ENCODE assay signal across 1 cellular context in the genomic region with DNA sequence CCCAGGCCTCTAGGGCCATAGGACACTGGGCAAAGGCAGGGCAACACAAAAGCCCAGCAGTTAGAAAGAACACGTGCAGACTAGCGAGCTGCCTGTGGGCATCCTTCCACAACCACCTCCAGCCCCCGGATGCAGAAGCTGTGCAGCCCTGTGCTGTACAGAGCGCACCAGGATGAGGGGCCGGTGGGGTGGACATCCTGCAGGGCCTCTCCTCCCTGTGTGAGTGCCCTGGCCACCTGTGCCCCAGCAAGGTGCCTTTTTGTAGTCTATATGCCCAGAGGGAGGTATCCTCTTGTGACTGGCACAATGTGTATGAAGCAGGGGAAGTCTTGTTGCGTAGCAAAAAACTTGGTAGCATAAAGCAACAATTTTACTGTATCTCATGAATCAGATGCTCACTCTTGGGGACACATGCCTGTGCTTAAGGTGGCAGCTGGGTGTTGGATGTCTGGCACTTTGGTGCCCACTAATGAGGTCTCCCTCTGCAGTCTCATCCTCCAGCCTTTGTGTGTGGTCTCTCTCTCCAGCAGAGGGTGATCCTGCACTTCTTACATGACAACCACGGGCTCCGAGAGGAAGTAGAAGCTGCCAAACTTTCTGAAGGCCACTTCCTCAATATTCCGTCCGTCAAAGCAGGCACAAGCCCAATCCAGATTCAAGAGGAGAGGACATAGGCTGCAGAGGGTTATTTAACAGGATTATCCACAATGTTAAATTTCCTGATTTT.
TF ChIP-seq lines count a peak whose summit lies in the region.

No MANE protein-coding gene starts in this region.

TF ChIP-seq in WTC11, 78 proteins besides CTCF, POLR2A, EP300 and RAD21 (continued from another document):
- TF ChIP-seq SP1 (CRISPR knock-in tag; conservative IDR thresholded peaks at IDR 0.05) = no peak
- TF ChIP-seq ZNF281 (CRISPR knock-in tag; IDR thresholded peaks at IDR 0.05) = no peak
- TF ChIP-seq ZNF138 (CRISPR knock-in tag; conservative IDR thresholded peaks at IDR 0.05) = no peak
- TF ChIP-seq ETV6 (CRISPR knock-in tag; IDR thresholded peaks at IDR 0.05) = no peak
- TF ChIP-seq ELF4 (CRISPR knock-in tag; IDR thresholded peaks at IDR 0.05; ENCODE audit: low read depth) = no peak
- no peak for TF ChIP-seq JUN (CRISPR knock-in tag; IDR thresholded peaks at IDR 0.05)
- TF ChIP-seq RORB (CRISPR knock-in tag; IDR thresholded peaks at IDR 0.05) = no peak
- TF ChIP-seq, protein P1, sequence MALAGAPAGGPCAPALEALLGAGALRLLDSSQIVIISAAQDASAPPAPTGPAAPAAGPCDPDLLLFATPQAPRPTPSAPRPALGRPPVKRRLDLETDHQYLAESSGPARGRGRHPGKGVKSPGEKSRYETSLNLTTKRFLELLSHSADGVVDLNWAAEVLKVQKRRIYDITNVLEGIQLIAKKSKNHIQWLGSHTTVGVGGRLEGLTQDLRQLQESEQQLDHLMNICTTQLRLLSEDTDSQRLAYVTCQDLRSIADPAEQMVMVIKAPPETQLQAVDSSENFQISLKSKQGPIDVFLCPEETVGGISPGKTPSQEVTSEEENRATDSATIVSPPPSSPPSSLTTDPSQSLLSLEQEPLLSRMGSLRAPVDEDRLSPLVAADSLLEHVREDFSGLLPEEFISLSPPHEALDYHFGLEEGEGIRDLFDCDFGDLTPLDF (CRISPR knock-in tag; IDR thresholded peaks at IDR 0.05) = no peak
- TF ChIP-seq, protein P2, sequence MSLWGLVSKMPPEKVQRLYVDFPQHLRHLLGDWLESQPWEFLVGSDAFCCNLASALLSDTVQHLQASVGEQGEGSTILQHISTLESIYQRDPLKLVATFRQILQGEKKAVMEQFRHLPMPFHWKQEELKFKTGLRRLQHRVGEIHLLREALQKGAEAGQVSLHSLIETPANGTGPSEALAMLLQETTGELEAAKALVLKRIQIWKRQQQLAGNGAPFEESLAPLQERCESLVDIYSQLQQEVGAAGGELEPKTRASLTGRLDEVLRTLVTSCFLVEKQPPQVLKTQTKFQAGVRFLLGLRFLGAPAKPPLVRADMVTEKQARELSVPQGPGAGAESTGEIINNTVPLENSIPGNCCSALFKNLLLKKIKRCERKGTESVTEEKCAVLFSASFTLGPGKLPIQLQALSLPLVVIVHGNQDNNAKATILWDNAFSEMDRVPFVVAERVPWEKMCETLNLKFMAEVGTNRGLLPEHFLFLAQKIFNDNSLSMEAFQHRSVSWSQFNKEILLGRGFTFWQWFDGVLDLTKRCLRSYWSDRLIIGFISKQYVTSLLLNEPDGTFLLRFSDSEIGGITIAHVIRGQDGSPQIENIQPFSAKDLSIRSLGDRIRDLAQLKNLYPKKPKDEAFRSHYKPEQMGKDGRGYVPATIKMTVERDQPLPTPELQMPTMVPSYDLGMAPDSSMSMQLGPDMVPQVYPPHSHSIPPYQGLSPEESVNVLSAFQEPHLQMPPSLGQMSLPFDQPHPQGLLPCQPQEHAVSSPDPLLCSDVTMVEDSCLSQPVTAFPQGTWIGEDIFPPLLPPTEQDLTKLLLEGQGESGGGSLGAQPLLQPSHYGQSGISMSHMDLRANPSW (CRISPR knock-in tag; conservative IDR thresholded peaks at IDR 0.05; ENCODE audit: low read depth) = no peak
- TF ChIP-seq RELA (CRISPR knock-in tag; IDR thresholded peaks at IDR 0.05; ENCODE audit: borderline replicate concordance) = no peak
- TF ChIP-seq MLX (CRISPR knock-in tag; IDR thresholded peaks at IDR 0.05) = no peak
- no peak for TF ChIP-seq ESRRA (CRISPR knock-in tag; IDR thresholded peaks at IDR 0.05; ENCODE audit: borderline replicate concordance)
- TF ChIP-seq, protein P3, sequence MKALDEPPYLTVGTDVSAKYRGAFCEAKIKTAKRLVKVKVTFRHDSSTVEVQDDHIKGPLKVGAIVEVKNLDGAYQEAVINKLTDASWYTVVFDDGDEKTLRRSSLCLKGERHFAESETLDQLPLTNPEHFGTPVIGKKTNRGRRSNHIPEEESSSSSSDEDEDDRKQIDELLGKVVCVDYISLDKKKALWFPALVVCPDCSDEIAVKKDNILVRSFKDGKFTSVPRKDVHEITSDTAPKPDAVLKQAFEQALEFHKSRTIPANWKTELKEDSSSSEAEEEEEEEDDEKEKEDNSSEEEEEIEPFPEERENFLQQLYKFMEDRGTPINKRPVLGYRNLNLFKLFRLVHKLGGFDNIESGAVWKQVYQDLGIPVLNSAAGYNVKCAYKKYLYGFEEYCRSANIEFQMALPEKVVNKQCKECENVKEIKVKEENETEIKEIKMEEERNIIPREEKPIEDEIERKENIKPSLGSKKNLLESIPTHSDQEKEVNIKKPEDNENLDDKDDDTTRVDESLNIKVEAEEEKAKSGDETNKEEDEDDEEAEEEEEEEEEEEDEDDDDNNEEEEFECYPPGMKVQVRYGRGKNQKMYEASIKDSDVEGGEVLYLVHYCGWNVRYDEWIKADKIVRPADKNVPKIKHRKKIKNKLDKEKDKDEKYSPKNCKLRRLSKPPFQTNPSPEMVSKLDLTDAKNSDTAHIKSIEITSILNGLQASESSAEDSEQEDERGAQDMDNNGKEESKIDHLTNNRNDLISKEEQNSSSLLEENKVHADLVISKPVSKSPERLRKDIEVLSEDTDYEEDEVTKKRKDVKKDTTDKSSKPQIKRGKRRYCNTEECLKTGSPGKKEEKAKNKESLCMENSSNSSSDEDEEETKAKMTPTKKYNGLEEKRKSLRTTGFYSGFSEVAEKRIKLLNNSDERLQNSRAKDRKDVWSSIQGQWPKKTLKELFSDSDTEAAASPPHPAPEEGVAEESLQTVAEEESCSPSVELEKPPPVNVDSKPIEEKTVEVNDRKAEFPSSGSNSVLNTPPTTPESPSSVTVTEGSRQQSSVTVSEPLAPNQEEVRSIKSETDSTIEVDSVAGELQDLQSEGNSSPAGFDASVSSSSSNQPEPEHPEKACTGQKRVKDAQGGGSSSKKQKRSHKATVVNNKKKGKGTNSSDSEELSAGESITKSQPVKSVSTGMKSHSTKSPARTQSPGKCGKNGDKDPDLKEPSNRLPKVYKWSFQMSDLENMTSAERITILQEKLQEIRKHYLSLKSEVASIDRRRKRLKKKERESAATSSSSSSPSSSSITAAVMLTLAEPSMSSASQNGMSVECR (CRISPR knock-in tag; IDR thresholded peaks at IDR 0.05; ENCODE audit: borderline replicate concordance) = no peak
- no peak for TF ChIP-seq ZNF532 (CRISPR knock-in tag; IDR thresholded peaks at IDR 0.05; ENCODE audit: borderline replicate concordance)
- TF ChIP-seq TEAD4 (CRISPR knock-in tag; IDR thresholded peaks at IDR 0.05) = no peak
- no peak for TF ChIP-seq TCF7 (CRISPR knock-in tag; IDR thresholded peaks at IDR 0.05; ENCODE audit: low read depth)
- TF ChIP-seq ZNF232 (CRISPR knock-in tag; IDR thresholded peaks at IDR 0.05) = no peak
